16 cellular contexts compared by ENCODE assay signal in the genomic region with DNA sequence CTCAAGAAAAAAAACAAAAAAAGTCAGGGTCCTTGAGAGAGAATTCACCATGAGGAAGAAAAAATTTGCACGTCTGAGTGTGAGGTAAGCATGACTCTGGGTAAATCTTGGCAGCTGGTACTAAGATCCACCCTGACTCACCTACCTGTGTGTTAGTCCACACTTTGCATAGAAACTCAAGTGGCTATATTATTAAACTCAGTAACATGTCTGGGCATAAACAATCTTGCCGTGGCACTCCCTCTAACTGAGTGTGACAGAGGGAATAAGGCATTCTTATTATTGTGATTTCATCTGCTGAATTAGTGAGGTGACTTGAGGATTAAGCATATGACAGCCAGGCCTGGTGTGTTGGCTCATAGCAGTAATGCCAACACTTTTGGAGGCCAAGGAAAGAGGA.
A peak's percentile ranks its signal among the peaks of the same experiment; 100 is the strongest.
DNase-seq lines count a peak whose midpoint lies in the region; ATAC-seq and TF ChIP-seq lines count a peak whose summit lies in the region.
"Had no signal": no experiment of that assay in that cellular context is flagged by ENCODE, and none has a peak within 500 bp of the region (broad histone marks: within the 10 kb centered on the region; RNA-seq: fewer than 3 reads in every experiment).

No MANE protein-coding gene starts in this region.

- 27 to 53% methylated on average over 2 of the region's 2 CpGs for WGBS in esophagus squamous epithelium, 2 donors

- in situ Hi-C loops in GM13977 (cut with MboI; ENCODE audit: low pct_unique_long_range_greater_than_20kb, low sequenced_read_pairs, unreplicated experiment), result no loop called here

- H3K27me3 ChIP-seq in RWPE2 (ENCODE audit: insufficient read depth, poor library complexity, severe bottlenecking), result no peaks in the 10 kb centered on the region
- H3K27me3 ChIP-seq in esophagus squamous epithelium, result no peaks in the 10 kb centered on the region

- H3K27ac ChIP-seq in RWPE2 (ENCODE audit: poor library complexity, severe bottlenecking) (peak overlapping the region; percentile 0), esophagus squamous epithelium (peak overlapping the region in 3 of 4 donors; percentile 53 to 56 (median 55))
- H3K27ac ChIP-seq: GM23248, HL-60 had no signal

- TF ChIP-seq POLR2A in esophagus squamous epithelium (IDR thresholded peaks at IDR 0.05), result no peak

- H3K9me3 ChIP-seq in RWPE2 (ENCODE audit: severe bottlenecking) (no peaks in the 10 kb centered on the region), esophagus squamous epithelium (no peaks in the 10 kb centered on the region)

- H3K4me1 ChIP-seq in RWPE2 (ENCODE audit: insufficient read depth, poor library complexity, severe bottlenecking), result peaks cover 7% of the 10 kb centered on the region
- peaks cover 0 to 6% (median 0%) of the 10 kb centered on the region in 3 donors for H3K4me1 ChIP-seq in esophagus squamous epithelium

- no peak for TF ChIP-seq CTCF in RWPE2 (IDR thresholded peaks at IDR 0.05; ENCODE audit: poor library complexity, severe bottlenecking)
- TF ChIP-seq CTCF in esophagus squamous epithelium (IDR thresholded peaks at IDR 0.05), result no peak
- no peak for TF ChIP-seq CTCF in GM13977 (IDR thresholded peaks at IDR 0.05; ENCODE audit: extremely low read depth, insufficient read depth, missing control alignments)

- intact Hi-C loops in esophagus squamous epithelium (cut with DNase I), result no loop called here

- H3K36me3 ChIP-seq in RWPE2 (ENCODE audit: low read depth) (no peaks in the 10 kb centered on the region), esophagus squamous epithelium (no peaks in the 10 kb centered on the region)

- no peak overlapping the region for H3K4me3 ChIP-seq in RWPE2 (ENCODE audit: severe bottlenecking)
- H3K4me3 ChIP-seq in esophagus squamous epithelium, result no peak overlapping the region
- H3K4me3 ChIP-seq: GM23248 had no signal

- DNase-seq in DMS79 (lab: John Stamatoyannopoulos, UW) (peak; percentile 41), DMS79 treated with DMSO at 0.1 percent for 48 hours (lab: John Stamatoyannopoulos, UW) (peak; percentile 65), RWPE2 (ENCODE audit: low spot score) (no peak), esophagus squamous epithelium (lab: John Stamatoyannopoulos, UW) (no peak), nucleus accumbens (lab: John Stamatoyannopoulos, UW) (no peak), GM13977 (ENCODE audit: low spot score) (no peak), KG1 (lab: John Stamatoyannopoulos, UW) (no peak)
- DNase-seq: ACHN; C1 segment of cervical spinal cord; CD8-positive, alpha-beta memory T cell; GM23248; HCEC 1CT; NCI-H1930; NCI-H226; RPMI8226 had no signal

- peak; percentile 89 for ATAC-seq in RWPE2 (ENCODE audit: low read depth)

Comparison
In these comparisons a context has a peak if more than half of its experiments do, and no peak if none do; other contexts are left out.
1. DNase-seq: peak in DMS79 (single experiment) and DMS79 treated with DMSO at 0.1 percent for 48 hours (single experiment); none in RWPE2 (single experiment), esophagus squamous epithelium (single experiment), nucleus accumbens (0 of 56), GM13977 (single experiment) and KG1 (single experiment).